1 cellular context compared by ENCODE assay signal in the genomic region with DNA sequence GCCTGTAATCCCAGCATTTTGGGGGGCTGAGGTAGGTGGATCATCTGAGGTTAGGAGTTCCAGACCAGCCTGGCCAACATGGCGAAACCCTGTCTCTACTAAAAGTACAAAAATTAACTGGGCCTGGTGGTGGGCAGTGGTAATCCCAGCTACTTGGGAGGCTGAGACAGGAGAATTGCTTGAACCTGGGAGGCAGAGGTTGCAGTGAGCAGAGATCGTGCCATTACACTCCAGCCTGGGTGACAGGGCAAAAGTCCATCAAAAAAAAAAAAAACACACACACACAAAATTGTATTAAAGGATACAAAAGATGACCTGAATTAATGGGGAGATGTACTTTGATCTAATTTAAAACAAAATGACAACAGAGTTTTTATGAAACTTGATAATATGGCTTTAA. TPM values are rescaled to one million over a fixed set of nuclear protein-coding genes. Genes with fewer than 3 reads are reported as not detected.
"Had no signal": no experiment of that assay in that cellular context is flagged by ENCODE, and none has a peak within 500 bp of the region (broad histone marks: within the 10 kb centered on the region; RNA-seq: fewer than 3 reads in every experiment).

No MANE protein-coding gene starts in this region.

RNA-seq across cellular contexts. Expression of gene RSPH4A, which starts 47.9 kb away (rescaled TPM):
- total RNA-seq: vagina had no signal
